15 cellular contexts compared by ENCODE assay signal in genomic region chr22:30881361-30882180, GRCh38.
DNase-seq lines count a peak whose midpoint lies in the region; ATAC-seq and TF ChIP-seq lines count a peak whose summit lies in the region.
"Had no signal": no experiment of that assay in that cellular context is flagged by ENCODE, and none has a peak within 500 bp of the region (broad histone marks: within the 10 kb centered on the region; RNA-seq: fewer than 3 reads in every experiment).

No MANE protein-coding gene starts in this region.

- H3K27ac ChIP-seq in BLaER1 (peak overlapping the region; percentile 89), ascending aorta (no peak overlapping the region)
- H3K27ac ChIP-seq: thyroid gland had no signal

- no peaks in the 10 kb centered on the region for H3K4me1 Mint-ChIP-seq in neural crest cell

- H3K27ac Mint-ChIP-seq in neural crest cell (ENCODE audit: unreplicated experiment) = peak overlapping the region; percentile 6
- H3K27ac Mint-ChIP-seq: activated T-helper 1 cell treated with anti-CD3 and anti-CD28 coated beads, Interleukin-12 subunit alpha, Interleukin-12 subunit beta, Interleukin-2, Interleukin-4 antibody, amounts not matched to agents 30 ng/mL and 10 ng/mL and 1 ng/mL, durations not matched to agents 14 hours and 24 hours and 36 hours had no signal

- peak overlapping the region; percentile 75; the same call in 1 of the 2 replicates for H3K9ac ChIP-seq in BLaER1

- H3K9me3 ChIP-seq in BLaER1 = no peaks in the 10 kb centered on the region
- no peaks in the 10 kb centered on the region for H3K9me3 ChIP-seq in ascending aorta
- H3K9me3 ChIP-seq: thyroid gland had no signal

- no peaks in the 10 kb centered on the region for H3K9me3 Mint-ChIP-seq in neural crest cell
- H3K9me3 Mint-ChIP-seq: activated T-helper 1 cell treated with anti-CD3 and anti-CD28 coated beads, Interleukin-12 subunit alpha, Interleukin-12 subunit beta, Interleukin-2, Interleukin-4 antibody, amounts not matched to agents 30 ng/mL and 10 ng/mL and 1 ng/mL, durations not matched to agents 14 hours and 24 hours and 36 hours had no signal

- H3K4me3 ChIP-seq in BLaER1 = no peak overlapping the region
- H3K4me3 ChIP-seq in fibroblast of villous mesenchyme (ENCODE audit: low read depth, low read length) = no peak overlapping the region
- H3K4me3 ChIP-seq in ascending aorta = no peak overlapping the region
- H3K4me3 ChIP-seq: thyroid gland had no signal

- H3K4me2 ChIP-seq in BLaER1 = peak overlapping the region; percentile 92

- ATAC-seq in GM21576 (IDR thresholded peaks at IDR 0.05; ENCODE audit: unreplicated experiment) = no peak

- intact Hi-C loops in ascending aorta (cut with DNase I) = no loop called here

- H3K4me3 Mint-ChIP-seq in neural crest cell = no peak overlapping the region
- H3K4me3 Mint-ChIP-seq: activated T-helper 1 cell treated with anti-CD3 and anti-CD28 coated beads, Interleukin-12 subunit alpha, Interleukin-12 subunit beta, Interleukin-2, Interleukin-4 antibody, amounts not matched to agents 30 ng/mL and 10 ng/mL and 1 ng/mL, durations not matched to agents 14 hours and 24 hours and 36 hours had no signal

- H3K36me3 ChIP-seq in BLaER1 (no peaks in the 10 kb centered on the region), ascending aorta (no peaks in the 10 kb centered on the region)
- H3K36me3 ChIP-seq: thyroid gland had no signal

- H3K27me3 ChIP-seq in BLaER1 (no peaks in the 10 kb centered on the region), ascending aorta (no peaks in the 10 kb centered on the region)
- H3K27me3 ChIP-seq: thyroid gland had no signal

- H4K20me1 ChIP-seq in BLaER1 = no peaks in the 10 kb centered on the region

- DNase-seq in OCI-M1 (lab: John Stamatoyannopoulos, UW) (peak; percentile 91), fibroblast of villous mesenchyme (ENCODE audit: low read depth) (peak; percentile 20), neural crest cell (ENCODE audit: low read depth, low spot score) (no peak), ascending aorta (ENCODE audit: low spot score in 2 of 2) (no peak), RKO (ENCODE audit: low spot score) (no peak), DMS53 treated with DMSO at 0.1 percent for 48 hours (lab: John Stamatoyannopoulos, UW; ENCODE audit: unreplicated experiment) (no peak)
- DNase-seq: ACHN; activated CD4-positive, alpha-beta T cell treated with anti-CD3 and anti-CD28 coated beads, Interleukin-2, amount 50 U/mL, for 4 hours; DMS 273 treated with DMSO at 0.1 percent for 48 hours; NCI-H2081 treated with DMSO at 0.1 percent for 48 hours; stimulated activated CD4-positive, alpha-beta T cell treated with anti-CD3 and anti-CD28 coated beads, Interleukin-12 subunit alpha, Interleukin-12 subunit beta, amount 100 ng/mL, for 4 hours; thyroid gland had no signal

- no peaks in the 10 kb centered on the region for H3K36me3 Mint-ChIP-seq in neural crest cell (ENCODE audit: low read depth)

- H3K27me3 Mint-ChIP-seq in neural crest cell (ENCODE audit: low read depth) = no peaks in the 10 kb centered on the region

- peaks cover 77% of the 10 kb centered on the region for H3K4me1 ChIP-seq in BLaER1
- no peaks in the 10 kb centered on the region for H3K4me1 ChIP-seq in ascending aorta
- H3K4me1 ChIP-seq: thyroid gland had no signal

- no peak for TF ChIP-seq CTCF in fibroblast of villous mesenchyme (IDR thresholded peaks at IDR 0.05; ENCODE audit: insufficient read depth, low read depth, low read length)
- no peak for TF ChIP-seq CTCF in neural crest cell (conservative IDR thresholded peaks at IDR 0.05)
- no peak for TF ChIP-seq CTCF in ascending aorta (IDR thresholded peaks at IDR 0.05)

Comparison
In these comparisons a context has a peak if more than half of its experiments do, and no peak if none do; other contexts are left out.
1. DNase-seq: peak in OCI-M1 (single experiment) and fibroblast of villous mesenchyme (single experiment); none in neural crest cell (single experiment), ascending aorta (0 of 2), RKO (single experiment) and DMS53 treated with DMSO at 0.1 percent for 48 hours (single experiment).